ENCODE assay signal across 18 cellular contexts in the genomic region with DNA sequence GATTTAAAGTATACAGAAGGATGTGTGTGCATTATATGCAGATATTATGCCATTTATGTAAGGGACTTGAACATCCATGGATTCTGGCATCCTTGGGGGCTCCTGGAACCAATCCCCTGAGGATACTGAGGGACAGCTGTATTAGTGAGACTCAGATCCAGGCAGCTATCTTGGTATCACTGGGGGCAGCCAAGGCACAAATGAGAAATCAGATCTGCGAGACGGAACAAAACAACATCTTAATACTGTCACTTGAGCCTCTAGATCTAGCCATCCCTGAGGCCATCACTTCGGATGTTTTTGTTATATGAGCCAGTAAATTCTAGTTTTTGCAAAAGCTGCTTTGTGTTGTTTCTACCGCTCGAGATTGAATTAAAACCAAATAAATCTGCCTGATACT.
DNase-seq lines count a peak whose midpoint lies in the region; ATAC-seq and TF ChIP-seq lines count a peak whose summit lies in the region.
"Had no signal": no experiment of that assay in that cellular context is flagged by ENCODE, and none has a peak within 500 bp of the region (broad histone marks: within the 10 kb centered on the region; RNA-seq: fewer than 3 reads in every experiment).

No MANE protein-coding gene starts in this region.

- DNase-seq in activated naive CD8-positive, alpha-beta T cell treated with anti-CD3 and anti-CD28 coated beads, Interleukin-2, amount 50 U/mL, for 24 hours, result no peak
- DNase-seq in CD8-positive, alpha-beta memory T cell, result no peak
- DNase-seq in glutamatergic neuron (no peak), spleen (no peak), DMS53 (lab: John Stamatoyannopoulos, UW) (no peak), mucosa of gallbladder (ENCODE audit: low spot score) (no peak)
- DNase-seq: C1 segment of cervical spinal cord, DMS153, GM23248, NCI-H1092, NCI-H1436, NCI-H187, NCI-H2081 treated with DMSO at 0.1 percent for 48 hours, NCI-H82, Right ventricle myocardium superior, RPMI8226 had no signal

- TF ChIP-seq POLR2A in spleen (IDR thresholded peaks at IDR 0.05), result no peak

- 94 to 99% (median 96%) methylated on average over 5 of the region's 5 CpGs for WGBS in spleen, 5 donors

- TF ChIP-seq CTCF in glutamatergic neuron (IDR thresholded peaks at IDR 0.05; ENCODE audit: partially characterized antibody, unreplicated experiment), result no peak
- no peak for TF ChIP-seq CTCF in spleen (IDR thresholded peaks at IDR 0.05 in 8 of 11, conservative IDR thresholded peaks at IDR 0.05 in 3 of 11)

- no peaks in the 10 kb centered on the region for H3K27me3 Mint-ChIP-seq in activated naive CD8-positive, alpha-beta T cell
- no peaks in the 10 kb centered on the region for H3K27me3 Mint-ChIP-seq in activated naive CD8-positive, alpha-beta T cell treated with anti-CD3 and anti-CD28 coated beads, Interleukin-2, amount 50 U/mL, for 24 hours
- H3K27me3 Mint-ChIP-seq in CD8-positive, alpha-beta memory T cell, result peaks cover 0 to 15% of the 10 kb centered on the region in 2 donors
- no peaks in the 10 kb centered on the region for H3K27me3 Mint-ChIP-seq in glutamatergic neuron (ENCODE audit: unreplicated experiment)

- no peaks in the 10 kb centered on the region for H3K9me3 ChIP-seq in CD8-positive, alpha-beta memory T cell (ENCODE audit: low read length)
- no peaks in the 10 kb centered on the region for H3K9me3 ChIP-seq in spleen
- H3K9me3 ChIP-seq: A549 had no signal

- H3K4me3 ChIP-seq in CD8-positive, alpha-beta memory T cell (ENCODE audit: low read length), result no peak overlapping the region
- H3K4me3 ChIP-seq in spleen, result no peak overlapping the region
- H3K4me3 ChIP-seq: A549, GM23248 had no signal

- intact Hi-C loops in spleen (cut with DNase I; ENCODE audit: low total_unique reads), result no loop called here

- POLR2A ChIA-PET in CD8-positive, alpha-beta memory T cell (lab: Charles Lee), result no interaction called here

- no peak overlapping the region for H3K27ac ChIP-seq in CD8-positive, alpha-beta memory T cell (ENCODE audit: low read depth, low read length)
- H3K27ac ChIP-seq in spleen, result peak overlapping the region in 6 of 8 donors; percentile 28 to 77 (median 74)
- H3K27ac ChIP-seq: A549, GM23248 had no signal

- peak overlapping the region; percentile 30 for H3K27ac Mint-ChIP-seq in activated naive CD8-positive, alpha-beta T cell
- no peak overlapping the region for H3K27ac Mint-ChIP-seq in activated naive CD8-positive, alpha-beta T cell treated with anti-CD3 and anti-CD28 coated beads, Interleukin-2, amount 50 U/mL, for 24 hours
- H3K27ac Mint-ChIP-seq in CD8-positive, alpha-beta memory T cell, result peak overlapping the region in 5 of 8 donors; percentile 40 to 84 (median 67)
- H3K27ac Mint-ChIP-seq in glutamatergic neuron (ENCODE audit: unreplicated experiment), result peak overlapping the region; percentile 18

- no peaks in the 10 kb centered on the region for H3K9me3 Mint-ChIP-seq in activated naive CD8-positive, alpha-beta T cell (ENCODE audit: low read depth)
- no peaks in the 10 kb centered on the region for H3K9me3 Mint-ChIP-seq in activated naive CD8-positive, alpha-beta T cell treated with anti-CD3 and anti-CD28 coated beads, Interleukin-2, amount 50 U/mL, for 24 hours
- H3K9me3 Mint-ChIP-seq in CD8-positive, alpha-beta memory T cell, result peaks cover 0 to 1% (median 0%) of the 10 kb centered on the region in 5 donors
- peaks cover 3% of the 10 kb centered on the region for H3K9me3 Mint-ChIP-seq in glutamatergic neuron (ENCODE audit: unreplicated experiment)

- H3K4me3 Mint-ChIP-seq in activated naive CD8-positive, alpha-beta T cell, result peak overlapping the region; percentile 4
- H3K4me3 Mint-ChIP-seq in activated naive CD8-positive, alpha-beta T cell treated with anti-CD3 and anti-CD28 coated beads, Interleukin-2, amount 50 U/mL, for 24 hours, result no peak overlapping the region
- H3K4me3 Mint-ChIP-seq in CD8-positive, alpha-beta memory T cell, result peak overlapping the region in 2 of 7 donors; percentile 42 to 43
- H3K4me3 Mint-ChIP-seq in glutamatergic neuron (ENCODE audit: unreplicated experiment), result no peak overlapping the region

- ATAC-seq in activated naive CD8-positive, alpha-beta T cell treated with anti-CD3 and anti-CD28 coated beads, Interleukin-2, amount 50 U/mL, for 24 hours, result no peak
- ATAC-seq: A549 had no signal

- H3K27me3 ChIP-seq in CD8-positive, alpha-beta memory T cell (ENCODE audit: insufficient read depth, low read length, poor library complexity, severe bottlenecking), result no peaks in the 10 kb centered on the region
- peaks cover 0 to 32% (median 0%) of the 10 kb centered on the region in 7 donors for H3K27me3 ChIP-seq in spleen (replicated peaks in 1 of 7)

- no peaks in the 10 kb centered on the region for H3K36me3 ChIP-seq in CD8-positive, alpha-beta memory T cell (ENCODE audit: insufficient read depth, low read length)
- H3K36me3 ChIP-seq in spleen, result no peaks in the 10 kb centered on the region

- CTCF ChIA-PET in CD8-positive, alpha-beta memory T cell (lab: Charles Lee), result no interaction called here

- H3K36me3 Mint-ChIP-seq in activated naive CD8-positive, alpha-beta T cell, result no peaks in the 10 kb centered on the region
- no peaks in the 10 kb centered on the region for H3K36me3 Mint-ChIP-seq in activated naive CD8-positive, alpha-beta T cell treated with anti-CD3 and anti-CD28 coated beads, Interleukin-2, amount 50 U/mL, for 24 hours (ENCODE audit: low read depth)
- H3K36me3 Mint-ChIP-seq in CD8-positive, alpha-beta memory T cell, result no peaks in the 10 kb centered on the region
- H3K36me3 Mint-ChIP-seq in glutamatergic neuron (ENCODE audit: unreplicated experiment), result no peaks in the 10 kb centered on the region

- H3K4me1 Mint-ChIP-seq in activated naive CD8-positive, alpha-beta T cell (ENCODE audit: low read depth), result peaks cover 16% of the 10 kb centered on the region
- peaks cover 10% of the 10 kb centered on the region for H3K4me1 Mint-ChIP-seq in activated naive CD8-positive, alpha-beta T cell treated with anti-CD3 and anti-CD28 coated beads, Interleukin-2, amount 50 U/mL, for 24 hours
- H3K4me1 Mint-ChIP-seq in CD8-positive, alpha-beta memory T cell, result peaks cover 11 to 14% (median 11%) of the 10 kb centered on the region in 3 donors
- H3K4me1 Mint-ChIP-seq in glutamatergic neuron (ENCODE audit: low read depth, unreplicated experiment), result peaks cover 5% of the 10 kb centered on the region

- peaks cover 23% of the 10 kb centered on the region for H3K4me1 ChIP-seq in CD8-positive, alpha-beta memory T cell (ENCODE audit: insufficient read depth, low read length)
- peaks cover 0 to 37% (median 16%) of the 10 kb centered on the region in 6 donors for H3K4me1 ChIP-seq in spleen
- H3K4me1 ChIP-seq: A549 had no signal
